Comparison of ENCODE assay signal across 22 cellular contexts in genomic region chr5:63323926-63324325, GRCh38.
"Had no signal": no experiment of that assay in that cellular context is flagged by ENCODE, and none has a peak within 500 bp of the region (broad histone marks: within the 10 kb centered on the region; RNA-seq: fewer than 3 reads in every experiment).

No MANE protein-coding gene starts in this region.

- ATAC-seq: left ventricle myocardium superior; lower lobe of right lung; naive thymus-derived CD4-positive, alpha-beta T cell; sciatic nerve; stimulated activated naive B cell treated with anti-CD40 and anti-IgM and Interleukin-4, amounts not matched to agents 10 μg/mL and 1 μg/mL and 100 μg/mL, for 72 hours had no signal

- H3K27ac Mint-ChIP-seq: memory B cell; naive thymus-derived CD4-positive, alpha-beta T cell; nephron; stimulated activated naive B cell treated with anti-CD40 and anti-IgM and Interleukin-4, amounts not matched to agents 10 μg/mL and 1 μg/mL and 100 μg/mL, for 72 hours; stimulated activated naive CD8-positive, alpha-beta T cell treated with anti-CD3 and anti-CD28 coated beads, Interleukin-15, Interleukin-2, amounts not matched to agents 100 ng/mL and 50 ng/mL, for 24 hours had no signal

- H3K36me3 Mint-ChIP-seq: memory B cell; naive thymus-derived CD4-positive, alpha-beta T cell; stimulated activated naive B cell treated with anti-CD40 and anti-IgM and Interleukin-4, amounts not matched to agents 10 μg/mL and 1 μg/mL and 100 μg/mL, for 72 hours had no signal

- H3K9me3 ChIP-seq: esophagus squamous epithelium, lower lobe of right lung, prostate gland, right atrium auricular region, thoracic aorta, tibial nerve, upper lobe of left lung had no signal

- H3K36me3 ChIP-seq: esophagus squamous epithelium, lower lobe of right lung, prostate gland, right atrium auricular region, thoracic aorta, tibial nerve, upper lobe of left lung had no signal

- H3K27ac ChIP-seq: coronary artery, esophagus squamous epithelium, lower lobe of right lung, prostate gland, right atrium auricular region, thoracic aorta, tibial nerve, upper lobe of left lung had no signal

- H3K4me1 Mint-ChIP-seq: memory B cell; naive thymus-derived CD4-positive, alpha-beta T cell; nephron; stimulated activated naive B cell treated with anti-CD40 and anti-IgM and Interleukin-4, amounts not matched to agents 10 μg/mL and 1 μg/mL and 100 μg/mL, for 72 hours had no signal

- H3K4me3 Mint-ChIP-seq: memory B cell; naive thymus-derived CD4-positive, alpha-beta T cell; nephron; stimulated activated naive B cell treated with anti-CD40 and anti-IgM and Interleukin-4, amounts not matched to agents 10 μg/mL and 1 μg/mL and 100 μg/mL, for 72 hours; stimulated activated naive CD8-positive, alpha-beta T cell treated with anti-CD3 and anti-CD28 coated beads, Interleukin-15, Interleukin-2, amounts not matched to agents 100 ng/mL and 50 ng/mL, for 24 hours had no signal

- H3K27me3 Mint-ChIP-seq: memory B cell; naive thymus-derived CD4-positive, alpha-beta T cell; stimulated activated naive B cell treated with anti-CD40 and anti-IgM and Interleukin-4, amounts not matched to agents 10 μg/mL and 1 μg/mL and 100 μg/mL, for 72 hours; stimulated activated naive CD8-positive, alpha-beta T cell treated with anti-CD3 and anti-CD28 coated beads, Interleukin-15, Interleukin-2, amounts not matched to agents 100 ng/mL and 50 ng/mL, for 24 hours had no signal

- H3K4me1 ChIP-seq: esophagus squamous epithelium, lower lobe of right lung, prostate gland, right atrium auricular region, tibial nerve, upper lobe of left lung had no signal

- DNase-seq: dermis blood vessel endothelial cell; effector memory CD4-positive, alpha-beta T cell; esophagus squamous epithelium; foreskin melanocyte; hypothalamus; left ventricle myocardium superior; lower lobe of right lung; midbrain; naive thymus-derived CD4-positive, alpha-beta T cell; nucleus accumbens; stimulated activated CD4-positive, alpha-beta T cell treated with anti-CD3 and anti-CD28 coated beads, Interleukin-4, amount 100 ng/mL, for 4 hours; stimulated activated naive B cell treated with anti-CD40 and anti-IgM and Interleukin-4, amounts not matched to agents 10 μg/mL and 1 μg/mL and 100 μg/mL, for 72 hours; upper lobe of left lung had no signal

- H3K27me3 ChIP-seq: esophagus squamous epithelium, right atrium auricular region, tibial nerve, upper lobe of left lung had no signal

- H3K4me3 ChIP-seq: coronary artery, esophagus squamous epithelium, lower lobe of right lung, prostate gland, right atrium auricular region, thoracic aorta, tibial nerve, upper lobe of left lung had no signal
